In genomic region chr4:186948361-186949291, GRCh38 we compare ENCODE assay signal across 10 cellular contexts.
DNase-seq lines count a peak whose midpoint lies in the region; ATAC-seq, FAIRE-seq and TF ChIP-seq lines count a peak whose summit lies in the region.
"Had no signal": no experiment of that assay in that cellular context is flagged by ENCODE, and none has a peak within 500 bp of the region (broad histone marks: within the 10 kb centered on the region; RNA-seq: fewer than 3 reads in every experiment).

No MANE protein-coding gene starts in this region.

- ATAC-seq in mucosa of descending colon, result no peak

- H3K36me3 ChIP-seq in mucosa of descending colon (ENCODE audit: low read depth), result no peaks in the 10 kb centered on the region

- H3K4me3 ChIP-seq in mucosa of descending colon, result no peak overlapping the region

- no peak for TF ChIP-seq CTCF in mucosa of descending colon (IDR thresholded peaks at IDR 0.05)

- H3K9me3 ChIP-seq in mucosa of descending colon, result no peaks in the 10 kb centered on the region

- in situ Hi-C loops in ACHN (cut with HindIII; ENCODE audit: low pct_ligation_motif_present, low pct_unique_long_range_greater_than_20kb, low sequenced_read_pairs), result no loop called here

- intact Hi-C loops in mucosa of descending colon (cut with DNase I, micrococcal nuclease), result no loop called here

- peak; percentile 86 for FAIRE-seq in HTR-8/SVneo (lab: Jason Lieb, UNC)

- peak; percentile 32 for DNase-seq in ACHN
- DNase-seq in HTR-8/SVneo (ENCODE audit: insufficient read length, low spot score), result peak; percentile 71
- peak; percentile 58 for DNase-seq in astrocyte of the hippocampus (ENCODE audit: low read depth, low spot score)
- DNase-seq in left kidney (ENCODE audit: low read depth, low spot score), result peak; percentile 82
- DNase-seq in mucosa of descending colon, result no peak
- DNase-seq in stimulated activated CD4-positive, alpha-beta T cell treated with anti-CD3 and anti-CD28 coated beads, Interleukin-1b, Interleukin-23, amount 100 ng/mL, for 48 hours, result no peak
- no peak for DNase-seq in NCI-H1048 (lab: John Stamatoyannopoulos, UW)
- DNase-seq in activated gamma-delta T cell (lab: John Stamatoyannopoulos, UW), result no peak
- DNase-seq: activated naive CD4-positive, alpha-beta T cell; DMS53 had no signal

- H3K4me1 ChIP-seq in mucosa of descending colon (ENCODE audit: low read depth), result peaks cover 13% of the 10 kb centered on the region

Comparison
In these comparisons a context has a peak if more than half of its experiments do, and no peak if none do; other contexts are left out.
1. DNase-seq: peak in ACHN (single experiment), HTR-8/SVneo (single experiment), astrocyte of the hippocampus (single experiment) and left kidney (single experiment); none in mucosa of descending colon (0 of 3), stimulated activated CD4-positive, alpha-beta T cell treated with anti-CD3 and anti-CD28 coated beads, Interleukin-1b, Interleukin-23, amount 100 ng/mL, for 48 hours (single experiment), NCI-H1048 (single experiment) and activated gamma-delta T cell (single experiment).